In the genomic region with DNA sequence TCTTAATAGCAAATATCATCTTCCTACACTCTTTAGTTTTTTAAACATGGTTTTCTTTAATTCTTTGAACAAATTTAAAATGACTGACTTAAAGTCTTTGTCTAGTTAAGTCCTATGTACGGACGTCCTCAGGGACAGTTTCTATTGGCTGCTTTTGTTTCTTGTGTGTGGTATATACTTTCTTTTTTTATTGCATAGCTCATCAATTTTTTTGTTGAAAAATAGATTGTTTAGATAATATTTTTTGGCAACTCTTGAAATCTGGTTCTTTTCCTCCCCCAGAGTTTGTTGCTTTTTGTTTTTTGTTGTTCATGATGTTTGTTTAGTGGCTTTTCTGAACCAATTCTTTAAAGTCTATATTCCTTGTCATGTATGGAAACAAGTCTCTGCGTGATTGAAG, we compare ENCODE assay signal across 7 cellular contexts.
"Had no signal": no experiment of that assay in that cellular context is flagged by ENCODE, and none has a peak within 500 bp of the region (broad histone marks: within the 10 kb centered on the region; RNA-seq: fewer than 3 reads in every experiment).

No MANE protein-coding gene starts in this region.

- H3K9me3 ChIP-seq: HAP-1 had no signal

- H3K36me3 ChIP-seq: HAP-1 had no signal

- H3K4me2 ChIP-seq: GM23338 had no signal

- DNase-seq: H7, HFFc6, KG1 had no signal

- H3K27ac ChIP-seq: HL-60 had no signal

- H3K4me3 ChIP-seq: GM23338, HAP-1 had no signal

- ATAC-seq: GM23338, HCT116 had no signal
